ENCODE assay signal across 8 cellular contexts in the genomic region with DNA sequence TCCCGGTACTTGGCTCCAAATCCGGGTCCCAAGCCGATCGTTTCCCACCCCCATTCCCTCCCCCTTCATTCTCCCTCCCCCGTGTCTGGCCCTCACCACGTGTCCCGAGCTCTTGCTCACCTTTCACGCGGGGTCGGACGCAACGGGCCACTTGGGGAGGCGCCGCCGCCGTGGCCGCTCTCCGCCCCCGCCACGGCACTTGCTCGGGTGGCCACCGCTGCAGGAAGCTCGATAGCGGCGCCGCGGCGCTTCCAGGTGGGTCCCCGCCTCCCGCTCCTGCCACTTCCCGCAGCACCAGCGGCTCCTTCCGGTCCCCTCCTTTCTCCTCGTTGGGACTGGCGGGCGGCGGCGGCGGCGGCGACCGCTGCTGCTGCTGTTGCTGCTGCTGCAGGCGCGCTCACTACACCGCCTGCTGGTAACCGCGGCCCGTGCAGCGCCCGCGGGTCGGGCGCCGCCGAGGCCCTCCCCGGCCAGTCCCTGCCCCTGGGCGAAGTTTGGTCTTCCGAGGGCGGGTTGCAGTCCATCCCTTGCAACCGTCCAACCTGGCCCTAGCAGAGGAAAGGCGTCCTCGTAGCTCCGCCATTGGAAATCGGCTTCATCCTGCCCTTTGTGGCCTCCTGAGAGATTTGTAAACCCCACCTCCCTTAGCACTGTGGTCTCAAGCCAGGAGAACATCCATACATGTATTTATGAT. TPM values are rescaled to one million over a fixed set of nuclear protein-coding genes. Genes with fewer than 3 reads are reported as not detected.
DNase-seq lines count a peak whose midpoint lies in the region; ATAC-seq and TF ChIP-seq lines count a peak whose summit lies in the region.

No MANE protein-coding gene starts in this region.

- peak overlapping the region; percentile 56 for H2AK9ac ChIP-seq in IMR-90 (replicated peaks; ENCODE audit: low read depth, low read length, poor library complexity)

- intact Hi-C loops in IMR-90 (cut with micrococcal nuclease): loop anchor here (1.0 to 5.0 kb wide), 5 partner anchors 144 to 535 kb away; a partner anchor contains a TSS

- peak overlapping the region; percentile 90 for H2AFZ ChIP-seq in IMR-90 (replicated peaks; ENCODE audit: low read length, poor library complexity)
- H2AFZ ChIP-seq in OCI-LY3 (ENCODE audit: low read depth, low read length): peak overlapping the region; percentile 66

- peak overlapping the region; percentile 78 for H3K23ac ChIP-seq in IMR-90 (ENCODE audit: low read depth, low read length)

- H3K36me3 ChIP-seq in IMR-90 (ENCODE audit: control insufficient read depth, insufficient read depth, low read length): no peaks in the 10 kb centered on the region
- H3K36me3 ChIP-seq in OCI-LY3 (replicated peaks; ENCODE audit: low read depth, low read length): no peaks in the 10 kb centered on the region
- H3K36me3 ChIP-seq in mucosa of stomach (ENCODE audit: control insufficient read depth, insufficient read depth, low read length): no peaks in the 10 kb centered on the region

- 0% methylated on average over 53 of the region's 64 CpGs; no CpG with 5 or more reads in 1 of the 2 experiments for WGBS in IMR-90 (ENCODE audit: extremely low coverage in 2 of 2, insufficient read length in 1 of 2), 2 experiments

- in situ Hi-C loops in IMR-90 (cut with MboI; ENCODE audit: low sequenced_read_pairs): loop anchor here (10.0 kb wide), 1 partner anchor 528 kb away; no protein-coding TSS in a partner anchor

- H3K18ac ChIP-seq in IMR-90 (ENCODE audit: low read depth, low read length): peak overlapping the region; percentile 72

- H4K20me1 ChIP-seq in IMR-90 (ENCODE audit: insufficient read depth, low read length) (peaks cover 14% of the 10 kb centered on the region; the same call in 1 of the 2 replicates), OCI-LY3 (ENCODE audit: insufficient read depth, low read length) (peaks cover 15% of the 10 kb centered on the region)

- H2BK20ac ChIP-seq in IMR-90 (ENCODE audit: low read depth, low read length): peak overlapping the region; percentile 11

- TF ChIP-seq POLR2A in IMR-90 (IDR thresholded peaks at IDR 0.05; ENCODE audit: low read depth, low read length): 0 out of 2 replicates have a peak, but pooled peaks have one; percentile 17

- H3K4me2 ChIP-seq in IMR-90 (ENCODE audit: low read depth, low read length): peak overlapping the region; percentile 88
- H3K4me2 ChIP-seq in OCI-LY3 (ENCODE audit: low read length): peak overlapping the region; percentile 83

- no TSS peak for BruUV-seq in IMR-90 (replicated peaks; lab: Mats Ljungman, UMichigan)

- H3K9me3 ChIP-seq in IMR-90 (ENCODE audit: control insufficient read depth, insufficient read depth, low read length): no peaks in the 10 kb centered on the region
- no peaks in the 10 kb centered on the region for H3K9me3 ChIP-seq in OCI-LY3 (ENCODE audit: insufficient read depth, low read length)
- no peaks in the 10 kb centered on the region for H3K9me3 ChIP-seq in mucosa of stomach (ENCODE audit: control insufficient read depth, low read length)

- peak overlapping the region; percentile 97 for H3K27ac ChIP-seq in IMR-90 (ENCODE audit: insufficient read depth, low read length)
- peak overlapping the region; percentile 89 for H3K27ac ChIP-seq in OCI-LY3 (ENCODE audit: low read length)

- TF ChIP-seq CTCF in IMR-90 (conservative IDR thresholded peaks at IDR 0.05; ENCODE audit: low read depth, low read length) (peak; percentile 89), OCI-LY3 (IDR thresholded peaks at IDR 0.05; ENCODE audit: low read depth, low read length) (peak; percentile 55), epithelial cell of proximal tubule (conservative IDR thresholded peaks at IDR 0.05; ENCODE audit: low read depth, low read length) (peak; percentile 67)

- no peaks in the 10 kb centered on the region for H3K9me1 ChIP-seq in IMR-90 (ENCODE audit: insufficient read depth, low read length)

- peak overlapping the region; percentile 89 for H3K56ac ChIP-seq in IMR-90 (ENCODE audit: extremely low read depth, insufficient read depth, low read length)

- H3K4me1 ChIP-seq in IMR-90 (ENCODE audit: control insufficient read depth, insufficient read depth, low read length): no peaks in the 10 kb centered on the region; the same call in 1 of the 2 replicates
- peaks cover 19% of the 10 kb centered on the region for H3K4me1 ChIP-seq in OCI-LY3 (ENCODE audit: low read length)
- H3K4me1 ChIP-seq in mucosa of stomach (ENCODE audit: control insufficient read depth, insufficient read depth, low read length): peaks cover 10% of the 10 kb centered on the region

- no peaks in the 10 kb centered on the region for H3K27me3 ChIP-seq in IMR-90 (ENCODE audit: control insufficient read depth, insufficient read depth, low read length)
- no peaks in the 10 kb centered on the region for H3K27me3 ChIP-seq in OCI-LY3 (ENCODE audit: low read depth, low read length)
- no peaks in the 10 kb centered on the region for H3K27me3 ChIP-seq in mucosa of stomach (ENCODE audit: control insufficient read depth, insufficient read depth, low read length)

- POLR2A ChIA-PET in IMR-90 (lab: Charles Lee; ENCODE audit: unreplicated experiment): interaction anchor here (0.6 kb wide), 2 partner anchors 15 to 147 kb away, joined by 4 to 9 read pairs; no protein-coding TSS in a partner anchor

- H3K4ac ChIP-seq in IMR-90 (ENCODE audit: low read depth, low read length): peak overlapping the region; percentile 95

- H2BK15ac ChIP-seq in IMR-90 (ENCODE audit: low read depth, low read length): peak overlapping the region; percentile 85; the same call in 2 of the 3 replicates

- peak overlapping the region; percentile 87 for H4K5ac ChIP-seq in IMR-90 (ENCODE audit: low read depth, low read length)

- H2BK120ac ChIP-seq in IMR-90 (ENCODE audit: low read depth, low read length): peak overlapping the region; percentile 84

- peaks cover 0 to 10% of the 10 kb centered on the region in 2 experiments; a peak in 2 of 4 replicates for H3K79me1 ChIP-seq in IMR-90 (ENCODE audit: low read depth in 1 of 2, low read length in 2 of 2)

- peak overlapping the region; percentile 90 for H3K9ac ChIP-seq in IMR-90 (ENCODE audit: low read depth, low read length)
- peak overlapping the region; percentile 96 for H3K9ac ChIP-seq in OCI-LY3 (ENCODE audit: low read length)
- H3K9ac ChIP-seq in mucosa of stomach (ENCODE audit: low read length): peak overlapping the region; percentile 86

- H4K91ac ChIP-seq in IMR-90 (ENCODE audit: insufficient read depth, low read depth, low read length): peak overlapping the region; percentile 92

- CTCF ChIA-PET in IMR-90 (lab: Yijun Ruan, JAX): interaction anchor here (0.5 to 0.9 kb wide), 2 partner anchors 26 to 106 kb away, joined by 3 read pairs; no protein-coding TSS in a partner anchor

- H4K8ac ChIP-seq in IMR-90 (ENCODE audit: low read depth in 2 of 2, low read length in 2 of 2): peak overlapping the region; percentile 87 to 95

- peak; percentile 72 for ATAC-seq in GM21529 (IDR thresholded peaks at IDR 0.05; ENCODE audit: unreplicated experiment)
- peak; percentile 88 for ATAC-seq in IMR-90 (ENCODE audit: low read depth)

- peaks cover 48% of the 10 kb centered on the region for H3K79me2 ChIP-seq in OCI-LY3 (ENCODE audit: low read length)

- peak overlapping the region; percentile 92 for H2BK5ac ChIP-seq in IMR-90 (ENCODE audit: low read depth, low read length, poor library complexity, severe bottlenecking)

- H3K4me3 ChIP-seq in IMR-90 (ENCODE audit: insufficient read depth, low read depth, low read length) (peak overlapping the region; percentile 80), OCI-LY3 (ENCODE audit: low read length) (peak overlapping the region; percentile 98), epithelial cell of proximal tubule (ENCODE audit: low read depth, low read length) (peak overlapping the region; percentile 73), mucosa of stomach (ENCODE audit: low read length) (peak overlapping the region; percentile 48)

- peak overlapping the region; percentile 85 for H3K14ac ChIP-seq in IMR-90 (replicated peaks; ENCODE audit: low read depth, low read length)

- peak overlapping the region; percentile 82 for H2AK5ac ChIP-seq in IMR-90 (ENCODE audit: low read depth, low read length)

- peak; percentile 76 for DNase-seq in DMS153 treated with DMSO at 0.1 percent for 48 hours (lab: John Stamatoyannopoulos, UW; ENCODE audit: unreplicated experiment)
- peak; percentile 89 for DNase-seq in IMR-90
- peak; percentile 79 for DNase-seq in activated T-cell treated with anti-CD3 and anti-CD28 coated beads for 4 hours
- peak; percentile 22 for DNase-seq in epithelial cell of proximal tubule (ENCODE audit: low read depth)
- DNase-seq in stimulated activated CD8-positive, alpha-beta memory T cell treated with anti-CD3 and anti-CD28 coated beads, Interleukin-4, amount 100 ng/mL, for 48 hours: peak; percentile 92

- dilution Hi-C loops in IMR-90 (cut with HindIII; ENCODE audit: low sequenced_read_pairs, unreplicated experiment): no loop called here

- peak; percentile 73 for TF ChIP-seq RAD21 in IMR-90 (IDR thresholded peaks at IDR 0.05; ENCODE audit: low read length)

TF ChIP-seq in IMR-90, 13 proteins besides CTCF, POLR2A, EP300 and RAD21 (continues in another document):
- TF ChIP-seq CHD1 (IDR thresholded peaks at IDR 0.05; ENCODE audit: low read depth, low read length): 0 out of 2 replicates have a peak, but pooled peaks have one; percentile 49
- peak; percentile 87; the same call in 1 of the 2 replicates for TF ChIP-seq MAZ (IDR thresholded peaks at IDR 0.05; ENCODE audit: borderline replicate concordance, low read depth, low read length)
- no peak for TF ChIP-seq NFE2L2 (IDR thresholded peaks at IDR 0.05; ENCODE audit: low read depth, low read length)
- peak; percentile 49; the same call in 1 of the 2 replicates for TF ChIP-seq SMC3 (IDR thresholded peaks at IDR 0.05; ENCODE audit: low read depth, low read length)
- TF ChIP-seq CEBPB (IDR thresholded peaks at IDR 0.05; ENCODE audit: low read depth, low read length): no peak
- TF ChIP-seq FOS (IDR thresholded peaks at IDR 0.05; ENCODE audit: low read depth, low read length): no peak
- no peak for TF ChIP-seq RCOR1 (IDR thresholded peaks at IDR 0.05; ENCODE audit: insufficient replicate concordance, low read length)
- TF ChIP-seq BHLHE40 (IDR thresholded peaks at IDR 0.05; ENCODE audit: low read depth, low read length): no peak
- no peak for TF ChIP-seq MAFK (IDR thresholded peaks at IDR 0.05; ENCODE audit: low read depth, low read length)

RNA-seq across cellular contexts. Expression of a gene that starts 0.8 kb away (rescaled TPM):
- total RNA-seq in IMR-90 (2012; rRNA removed) (66.3 and 84.7 TPM in 2 replicates), epithelial cell of proximal tubule (32.1 and 43.3 TPM in 2 replicates)
- 10.9 and 14.2 TPM in 2 replicates for polyA plus RNA-seq in IMR-90 (2012; rRNA removed)
- 2.8 and 3.0 TPM in 2 replicates for polyA plus RNA-seq in IMR-90 (2012; cell fraction: cytosol; rRNA removed)
- polyA plus RNA-seq in IMR-90 (2012; cell fraction: nucleus; rRNA removed; ENCODE audit: low replicate concordance): 2.8 and 23.2 TPM in 2 replicates

Comparison
In these comparisons a context has a peak if more than half of its experiments do, and no peak if none do; other contexts are left out.
1. Peak in every context shown above with its lines: DNase-seq, ATAC-seq, H3K4me3 ChIP-seq and H3K27ac ChIP-seq.
2. DNase-seq: peak in every context shown above with its lines; median percentile 92 in stimulated activated CD8-positive, alpha-beta memory T cell treated with anti-CD3 and anti-CD28 coated beads, Interleukin-4, amount 100 ng/mL, for 48 hours; 89 in IMR-90; 79 in activated T-cell treated with anti-CD3 and anti-CD28 coated beads for 4 hours; 76 in DMS153 treated with DMSO at 0.1 percent for 48 hours; 22 in epithelial cell of proximal tubule.
3. H3K4me3 ChIP-seq: peak in every context shown above with its lines; median percentile 98 in OCI-LY3; 80 in IMR-90; 73 in epithelial cell of proximal tubule; 48 in mucosa of stomach.